20 cellular contexts compared by ENCODE assay signal in the genomic region with DNA sequence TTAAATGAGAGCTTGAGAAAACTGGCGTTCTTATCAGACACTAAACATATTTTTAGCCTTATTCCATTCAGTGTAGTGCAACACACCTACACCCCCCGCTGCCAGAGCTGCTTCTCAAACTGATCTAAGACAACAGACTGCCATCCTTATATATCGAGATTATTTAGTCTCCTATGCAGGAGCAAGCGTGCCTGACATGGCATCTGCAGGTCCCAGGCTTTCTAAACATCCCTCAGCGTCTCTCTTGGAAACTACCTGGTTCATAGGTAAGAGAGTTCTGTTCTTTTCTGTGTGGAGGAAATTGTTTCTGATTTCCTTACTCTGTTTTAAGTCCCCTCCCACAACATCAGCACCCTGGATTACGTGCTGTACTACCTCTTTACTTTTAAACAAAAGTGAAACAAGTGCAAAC.
DNase-seq lines count a peak whose midpoint lies in the region; ATAC-seq, FAIRE-seq and TF ChIP-seq lines count a peak whose summit lies in the region.
"Had no signal": no experiment of that assay in that cellular context is flagged by ENCODE, and none has a peak within 500 bp of the region (broad histone marks: within the 10 kb centered on the region; RNA-seq: fewer than 3 reads in every experiment).

No MANE protein-coding gene starts in this region.

- intact Hi-C loops in K562 (cut with micrococcal nuclease) = no loop called here

- 0% methylated on average over 6 of the region's 6 CpGs for WGBS in K562 (ENCODE audit: insufficient coverage, low coverage, missing lambda C conversion rate)

- H2AFZ ChIP-seq in K562 (ENCODE audit: low read depth, low read length) = peak overlapping the region; percentile 73

- H3K4me1 ChIP-seq in K562 (replicated peaks in 1 of 2; ENCODE audit: control insufficient read depth in 2 of 2, insufficient read depth in 2 of 2, low read length in 2 of 2) = peaks cover 3 to 15% of the 10 kb centered on the region in 2 experiments; a peak in 4 of 5 replicates

- peak overlapping the region; percentile 14 to 45; a peak in 2 of 4 replicates for H3K9ac ChIP-seq in K562 (ENCODE audit: insufficient read depth in 1 of 2, low read depth in 2 of 2, low read length in 2 of 2)

- no peaks in the 10 kb centered on the region for H3K9me1 ChIP-seq in K562 (ENCODE audit: control insufficient read depth, insufficient read depth, low read length)

- TF ChIP-seq RAD21 in K562 (CRISPR knock-in tag; conservative IDR thresholded peaks at IDR 0.05 in 1 of 2, IDR thresholded peaks at IDR 0.05 in 1 of 2) = no peak

- ATAC-seq in K562 = peak; percentile 71
- no peak for ATAC-seq in GM21360 (IDR thresholded peaks at IDR 0.05; ENCODE audit: unreplicated experiment)
- ATAC-seq: activated naive CD8-positive, alpha-beta T cell treated with anti-CD3 and anti-CD28 coated beads, Interleukin-2, amount 50 U/mL, for 24 hours; activated T-cell treated with anti-CD3 and anti-CD28 coated beads, Interleukin-2, amount 50 U/mL, for 4 hours had no signal

- DNase-seq in LNCaP clone FGC (ENCODE audit: low read depth) (no peak), K562 (ENCODE audit: extremely low read depth in 1 of 4, low spot score in 3 of 4) (peak; percentile 42 to 64 (median 44)), mucosa of gallbladder (ENCODE audit: low spot score) (peak; percentile 23), HTR-8/SVneo (ENCODE audit: insufficient read length, low spot score) (no peak), HUDEP-2 (lab: John Stamatoyannopoulos, UW; ENCODE audit: unreplicated experiment in 76 of 76) (no peak), H54 (ENCODE audit: insufficient read length, low spot score) (no peak)
- DNase-seq: activated CD4-positive, alpha-beta T cell treated with anti-CD3 and anti-CD28 coated beads, Interleukin-2, amount 50 U/mL, for 1 hour; activated naive CD8-positive, alpha-beta T cell treated with anti-CD3 and anti-CD28 coated beads, Interleukin-2, amount 50 U/mL, for 24 hours; activated T-cell treated with anti-CD3 and anti-CD28 coated beads, Interleukin-2, amount 50 U/mL, for 4 hours; CD4-positive, alpha-beta memory T cell; EL; glutamatergic neuron; midbrain; NCI-H1694; NCI-H526 treated with DMSO at 0.1 percent for 48 hours; SHP77 treated with DMSO at 0.1 percent for 48 hours had no signal

- H3K4me3 ChIP-seq in LNCaP clone FGC (ENCODE audit: low read depth, low read length) (peak overlapping the region; percentile 39), K562 (peak overlapping the region; percentile 17)

- CTCF ChIA-PET in K562 (lab: Yijun Ruan, JAX; ENCODE audit: low intra/inter-chr PET ratio) = no interaction called here

- H3K36me3 ChIP-seq in K562 (ENCODE audit: control insufficient read depth, insufficient read depth, low read length) = no peaks in the 10 kb centered on the region

- no peaks in the 10 kb centered on the region for H4K20me1 ChIP-seq in K562 (replicated peaks; ENCODE audit: control insufficient read depth, insufficient read depth, low read length)

- POLR2A ChIA-PET in K562 (lab: Yijun Ruan, JAX) = interaction anchor here (0.6 kb wide), 1 partner anchor 9 kb away, joined by 3 read pairs; no protein-coding TSS in a partner anchor

- in situ Hi-C loops in K562 (cut with MboI) = no loop called here

- H3K79me2 ChIP-seq in K562 (ENCODE audit: control insufficient read depth, insufficient read depth, low read length) = no peaks in the 10 kb centered on the region

- no peaks in the 10 kb centered on the region for H3K9me3 ChIP-seq in K562 (replicated peaks; ENCODE audit: control insufficient read depth, insufficient read depth, low read depth, low read length)

- TF ChIP-seq POLR2A in K562 (conservative IDR thresholded peaks at IDR 0.05) (no peak), H54 (IDR thresholded peaks at IDR 0.05; ENCODE audit: low read depth, low read length) (no peak)

- H3K27ac ChIP-seq in 22Rv1 (peak overlapping the region; percentile 74), K562 (ENCODE audit: extremely low read depth, low read depth, low read length) (peak overlapping the region; percentile 18; the same call in 1 of the 3 replicates)

- no peak for TF ChIP-seq CTCF in 22Rv1 (IDR thresholded peaks at IDR 0.05)
- TF ChIP-seq CTCF in LNCaP clone FGC (IDR thresholded peaks at IDR 0.05; ENCODE audit: control insufficient read depth, extremely low read depth, insufficient read depth) = no peak
- TF ChIP-seq CTCF in K562 (IDR thresholded peaks at IDR 0.05 in 2 of 3, conservative IDR thresholded peaks at IDR 0.05 in 1 of 3; ENCODE audit: insufficient read depth in 2 of 3, low read depth in 1 of 3, low read length in 3 of 3) = no peak

- H3K27me3 ChIP-seq in K562 (ENCODE audit: control insufficient read depth in 2 of 2, insufficient read depth in 2 of 2, low read length in 2 of 2) = no peaks in the 10 kb centered on the region

- FAIRE-seq in K562 (lab: Jason Lieb, UNC) (peak; percentile 81), HTR-8/SVneo (lab: Jason Lieb, UNC) (no peak), H54 (lab: Jason Lieb, UNC) (no peak)
- FAIRE-seq: endothelial cell of umbilical vein, GM12891 had no signal

- H3K4me2 ChIP-seq in K562 (ENCODE audit: insufficient read depth, low read length) = peak overlapping the region; percentile 72

- BruUV-seq in K562 (replicated peaks; lab: Mats Ljungman, UMichigan) = no TSS peak

- 0 out of 2 replicates have a peak, but pooled peaks have one; percentile 20 for TF ChIP-seq EP300 in K562 (IDR thresholded peaks at IDR 0.05; ENCODE audit: low read length)

TF ChIP-seq in K562, 482 proteins besides CTCF, POLR2A, EP300 and RAD21:
- 0 out of 2 replicates have a peak, but pooled peaks have one; percentile 32 for TF ChIP-seq CBFA2T2 (conservative IDR thresholded peaks at IDR 0.05)
- TF ChIP-seq ZNF174 (CRISPR knock-in tag; IDR thresholded peaks at IDR 0.05) = no peak
- TF ChIP-seq CBFA2T3 (IDR thresholded peaks at IDR 0.05) = peak; percentile 63
- TF ChIP-seq TAL1 (IDR thresholded peaks at IDR 0.05) = peak; percentile 29; the same call in 1 of the 2 replicates
- TF ChIP-seq, protein P1, sequence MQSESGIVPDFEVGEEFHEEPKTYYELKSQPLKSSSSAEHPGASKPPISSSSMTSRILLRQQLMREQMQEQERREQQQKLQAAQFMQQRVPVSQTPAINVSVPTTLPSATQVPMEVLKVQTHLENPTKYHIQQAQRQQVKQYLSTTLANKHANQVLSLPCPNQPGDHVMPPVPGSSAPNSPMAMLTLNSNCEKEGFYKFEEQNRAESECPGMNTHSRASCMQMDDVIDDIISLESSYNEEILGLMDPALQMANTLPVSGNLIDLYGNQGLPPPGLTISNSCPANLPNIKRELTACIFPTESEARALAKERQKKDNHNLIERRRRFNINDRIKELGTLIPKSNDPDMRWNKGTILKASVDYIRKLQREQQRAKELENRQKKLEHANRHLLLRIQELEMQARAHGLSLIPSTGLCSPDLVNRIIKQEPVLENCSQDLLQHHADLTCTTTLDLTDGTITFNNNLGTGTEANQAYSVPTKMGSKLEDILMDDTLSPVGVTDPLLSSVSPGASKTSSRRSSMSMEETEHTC (IDR thresholded peaks at IDR 0.05) = no peak
- no peak for TF ChIP-seq BDP1 (IDR thresholded peaks at IDR 0.05; ENCODE audit: insufficient read depth, insufficient read length)
- TF ChIP-seq, protein P2, sequence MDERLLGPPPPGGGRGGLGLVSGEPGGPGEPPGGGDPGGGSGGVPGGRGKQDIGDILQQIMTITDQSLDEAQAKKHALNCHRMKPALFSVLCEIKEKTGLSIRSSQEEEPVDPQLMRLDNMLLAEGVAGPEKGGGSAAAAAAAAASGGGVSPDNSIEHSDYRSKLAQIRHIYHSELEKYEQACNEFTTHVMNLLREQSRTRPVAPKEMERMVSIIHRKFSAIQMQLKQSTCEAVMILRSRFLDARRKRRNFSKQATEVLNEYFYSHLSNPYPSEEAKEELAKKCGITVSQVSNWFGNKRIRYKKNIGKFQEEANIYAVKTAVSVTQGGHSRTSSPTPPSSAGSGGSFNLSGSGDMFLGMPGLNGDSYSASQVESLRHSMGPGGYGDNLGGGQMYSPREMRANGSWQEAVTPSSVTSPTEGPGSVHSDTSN (CRISPR knock-in tag; IDR thresholded peaks at IDR 0.05; ENCODE audit: low read depth) = no peak
- TF ChIP-seq, protein P2 (tag; conservative IDR thresholded peaks at IDR 0.05; ENCODE audit: low read depth) = no peak
- 0 out of 2 replicates have a peak, but pooled peaks have one; percentile 28 for TF ChIP-seq DPF2 (IDR thresholded peaks at IDR 0.05)
- no peak for TF ChIP-seq MEIS2 (IDR thresholded peaks at IDR 0.05; ENCODE audit: partially characterized antibody)
- peak; percentile 51 for TF ChIP-seq ARID1B (IDR thresholded peaks at IDR 0.05)
- no peak for TF ChIP-seq MTA1 (IDR thresholded peaks at IDR 0.05; ENCODE audit: borderline replicate concordance)
TF ChIP-seq in K562: peak in this region for 5.

Comparison
In these comparisons a context has a peak if more than half of its experiments do, and no peak if none do; other contexts are left out.
1. DNase-seq: peak in K562 (4 of 4) and mucosa of gallbladder (single experiment); none in LNCaP clone FGC (single experiment), HTR-8/SVneo (single experiment), HUDEP-2 (0 of 76) and H54 (single experiment).